ENCODE assay signal across 22 cellular contexts in genomic region chr2:96828436-96828835, GRCh38.
"Had no signal": no experiment of that assay in that cellular context is flagged by ENCODE, and none has a peak within 500 bp of the region (broad histone marks: within the 10 kb centered on the region; RNA-seq: fewer than 3 reads in every experiment).

No MANE protein-coding gene starts in this region.

- H3K36me3 ChIP-seq: breast epithelium had no signal

- H3K4me1 Mint-ChIP-seq: activated naive CD8-positive, alpha-beta T cell treated with anti-CD3 and anti-CD28 coated beads, Interleukin-2, amount 10 ng/mL, durations not matched to agents 7 days and 5 days had no signal

- H3K4me3 Mint-ChIP-seq: activated B cell treated with CpG ODN at 0.5 μM for 24 hours; activated CD4-positive, alpha-beta memory T cell treated with anti-CD3 and anti-CD28 coated beads for 36 hours; activated CD4-positive, alpha-beta T cell treated with anti-CD3 and anti-CD28 coated beads, Interleukin-2, amount 10 ng/mL, durations not matched to agents 7 days and 5 days; activated naive CD8-positive, alpha-beta T cell treated with anti-CD3 and anti-CD28 coated beads, Interleukin-2, amount 10 ng/mL, durations not matched to agents 7 days and 5 days; activated T-helper 1 cell treated with anti-CD3 and anti-CD28 coated beads, Interleukin-12 subunit alpha, Interleukin-12 subunit beta, Interleukin-2, Interleukin-4 antibody, amounts not matched to agents 30 ng/mL and 10 ng/mL and 1 ng/mL, durations not matched to agents 14 hours and 24 hours and 36 hours had no signal

- H3K27ac Mint-ChIP-seq: activated B cell treated with CpG ODN at 0.5 μM for 24 hours; activated CD4-positive, alpha-beta memory T cell treated with anti-CD3 and anti-CD28 coated beads for 36 hours; activated CD4-positive, alpha-beta T cell treated with anti-CD3 and anti-CD28 coated beads, Interleukin-2, amount 10 ng/mL, durations not matched to agents 7 days and 5 days; activated naive CD8-positive, alpha-beta T cell treated with anti-CD3 and anti-CD28 coated beads, Interleukin-2, amount 10 ng/mL, durations not matched to agents 7 days and 5 days; activated T-helper 1 cell treated with anti-CD3 and anti-CD28 coated beads, Interleukin-12 subunit alpha, Interleukin-12 subunit beta, Interleukin-2, Interleukin-4 antibody, amounts not matched to agents 30 ng/mL and 10 ng/mL and 1 ng/mL, durations not matched to agents 14 hours and 24 hours and 36 hours had no signal

- H3K4me1 ChIP-seq: breast epithelium had no signal

- H3K27me3 Mint-ChIP-seq: activated B cell treated with CpG ODN at 0.5 μM for 24 hours; activated CD4-positive, alpha-beta memory T cell treated with anti-CD3 and anti-CD28 coated beads for 36 hours; activated CD4-positive, alpha-beta T cell treated with anti-CD3 and anti-CD28 coated beads, Interleukin-2, amount 10 ng/mL, durations not matched to agents 7 days and 5 days; activated naive CD8-positive, alpha-beta T cell treated with anti-CD3 and anti-CD28 coated beads, Interleukin-2, amount 10 ng/mL, durations not matched to agents 7 days and 5 days had no signal

- H3K9me3 ChIP-seq: breast epithelium had no signal

- DNase-seq: activated B cell treated with CpG ODN at 0.5 μM for 24 hours; activated CD4-positive, alpha-beta memory T cell treated with anti-CD3 and anti-CD28 coated beads for 36 hours; activated CD4-positive, alpha-beta T cell treated with anti-CD3 and anti-CD28 coated beads for 1 hour; activated CD4-positive, alpha-beta T cell treated with anti-CD3 and anti-CD28 coated beads, Interleukin-2, amount 10 ng/mL, durations not matched to agents 7 days and 5 days; activated CD8-positive, alpha-beta memory T cell treated with anti-CD3 and anti-CD28 coated beads, Interleukin-2, amount 50 U/mL, for 4 hours; activated effector memory CD4-positive, alpha-beta T cell treated with anti-CD3 and anti-CD28 coated beads, Interleukin-2, amount 50 U/mL, for 16 hours; activated naive CD4-positive, alpha-beta T cell treated with Interleukin-2 at 50 U/mL for 16 hours; activated naive CD8-positive, alpha-beta T cell treated with anti-CD3 and anti-CD28 coated beads, Interleukin-2, amount 10 ng/mL, durations not matched to agents 7 days and 5 days; central memory CD4-positive, alpha-beta T cell; Karpas-422; NCI-H1105 treated with DMSO at 0.1 percent for 48 hours; NCI-H146; NCI-H187 treated with DMSO at 0.1 percent for 48 hours; NCI-H2081 treated with DMSO at 0.1 percent for 48 hours; NCI-H446; NCI-H524; PC-3; SHP77 treated with DMSO at 0.1 percent for 48 hours; T-helper 2 cell; T1000 had no signal

- H3K27ac ChIP-seq: breast epithelium had no signal

- H3K9me3 Mint-ChIP-seq: activated B cell treated with CpG ODN at 0.5 μM for 24 hours; activated CD4-positive, alpha-beta memory T cell treated with anti-CD3 and anti-CD28 coated beads for 36 hours; activated CD4-positive, alpha-beta T cell treated with anti-CD3 and anti-CD28 coated beads, Interleukin-2, amount 10 ng/mL, durations not matched to agents 7 days and 5 days; activated naive CD8-positive, alpha-beta T cell treated with anti-CD3 and anti-CD28 coated beads, Interleukin-2, amount 10 ng/mL, durations not matched to agents 7 days and 5 days; activated T-helper 1 cell treated with anti-CD3 and anti-CD28 coated beads, Interleukin-12 subunit alpha, Interleukin-12 subunit beta, Interleukin-2, Interleukin-4 antibody, amounts not matched to agents 30 ng/mL and 10 ng/mL and 1 ng/mL, durations not matched to agents 14 hours and 24 hours and 36 hours had no signal

- H3K27me3 ChIP-seq: breast epithelium had no signal

- ATAC-seq: PC-3 had no signal

- H3K4me3 ChIP-seq: breast epithelium had no signal
